Comparison of ENCODE assay signal across 11 cellular contexts in the genomic region with DNA sequence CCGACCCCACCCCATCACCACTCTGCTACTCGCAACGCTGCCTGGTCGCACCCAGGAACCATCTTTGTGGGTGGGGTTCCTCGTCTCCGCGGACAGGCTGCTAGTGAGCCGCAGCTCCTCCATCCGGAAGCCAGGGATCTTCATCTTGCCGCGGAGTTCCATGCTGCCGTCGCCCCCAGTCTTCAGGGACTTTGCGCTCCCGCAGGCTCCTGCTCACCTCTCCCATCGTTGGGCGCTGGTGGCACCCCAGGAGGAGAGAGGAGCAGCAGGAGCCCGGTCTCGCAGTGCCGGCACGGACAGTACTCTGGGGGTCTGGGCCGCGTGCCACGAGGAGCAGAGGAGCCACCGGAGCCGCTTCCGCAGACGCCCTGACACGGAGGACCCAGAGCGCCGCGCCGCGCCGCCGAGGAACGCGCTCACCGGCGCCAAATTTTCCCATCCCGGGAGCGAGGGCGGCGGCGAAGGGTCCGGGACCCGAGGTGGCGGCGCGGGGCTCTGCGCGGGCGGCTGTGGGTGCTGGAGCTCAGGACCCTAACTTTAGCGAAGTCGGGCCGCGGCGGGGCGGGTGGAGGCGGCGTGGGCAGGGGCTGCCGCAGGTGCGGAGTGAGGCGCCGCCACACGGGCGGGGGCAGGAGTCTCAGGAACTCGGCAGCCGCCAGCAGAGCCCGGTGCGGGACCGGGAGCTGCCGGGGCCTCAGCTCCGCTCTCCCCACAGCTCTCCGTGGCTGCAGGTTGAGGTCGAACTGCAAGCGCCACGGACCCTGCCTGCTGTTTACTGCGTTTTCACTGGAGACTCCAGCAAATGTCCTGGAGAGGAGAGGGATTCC.
A peak's percentile ranks its signal among the peaks of the same experiment; 100 is the strongest.
DNase-seq lines count a peak whose midpoint lies in the region; ATAC-seq and TF ChIP-seq lines count a peak whose summit lies in the region.
"Had no signal": no experiment of that assay in that cellular context is flagged by ENCODE, and none has a peak within 500 bp of the region (broad histone marks: within the 10 kb centered on the region; RNA-seq: fewer than 3 reads in every experiment).

No MANE protein-coding gene starts in this region.

- intact Hi-C loops in naive thymus-derived CD4-positive, alpha-beta T cell (cut with micrococcal nuclease), result no loop called here

- H2BK120ac ChIP-seq in neuronal stem cell (ENCODE audit: low read depth, low read length), result peak overlapping the region; percentile 4

- H3K4me1 Mint-ChIP-seq in naive thymus-derived CD4-positive, alpha-beta T cell, result no peaks in the 10 kb centered on the region
- H3K4me1 Mint-ChIP-seq: central memory CD8-positive, alpha-beta T cell had no signal

- H3K4me1 ChIP-seq in neuronal stem cell (ENCODE audit: control insufficient read depth in 2 of 2, insufficient read depth in 1 of 2, low read depth in 1 of 2, low read length in 2 of 2), result peaks cover 0 to 8% of the 10 kb centered on the region in 2 donors
- H3K4me1 ChIP-seq in naive thymus-derived CD4-positive, alpha-beta T cell (ENCODE audit: control insufficient read depth in 2 of 2, insufficient read depth in 2 of 2, low read length in 2 of 2), result no peaks in the 10 kb centered on the region

- peak overlapping the region; percentile 47 for H2AK5ac ChIP-seq in neuronal stem cell (ENCODE audit: low read depth, low read length)

- peak overlapping the region; percentile 76 for H2BK12ac ChIP-seq in neuronal stem cell (ENCODE audit: low read length)

- H4K91ac ChIP-seq in neuronal stem cell (ENCODE audit: low read depth, low read length, poor library complexity), result peak overlapping the region; percentile 98

- H3K79me1 ChIP-seq in neuronal stem cell (ENCODE audit: low read depth, low read length), result no peaks in the 10 kb centered on the region

- CTCF ChIA-PET in naive thymus-derived CD4-positive, alpha-beta T cell (lab: Charles Lee), result no interaction called here

- peaks cover 0 to 43% (median 0%) of the 10 kb centered on the region in 3 experiments for H3K27me3 ChIP-seq in neuronal stem cell (ENCODE audit: control insufficient read depth in 3 of 3, insufficient read depth in 3 of 3, low read depth in 1 of 3, low read length in 3 of 3)
- H3K27me3 ChIP-seq in naive thymus-derived CD4-positive, alpha-beta T cell (ENCODE audit: control insufficient read depth in 2 of 2, insufficient read depth in 2 of 2, low read length in 2 of 2), result no peaks in the 10 kb centered on the region

- ATAC-seq in naive thymus-derived CD4-positive, alpha-beta T cell, result no peak
- no peak for ATAC-seq in activated naive CD4-positive, alpha-beta T cell treated with anti-CD3 and anti-CD28 coated beads, Interleukin-2, amount 50 U/mL, for 72 hours
- ATAC-seq in HG03139 (IDR thresholded peaks at IDR 0.05; ENCODE audit: unreplicated experiment), result no peak

- H3K27ac Mint-ChIP-seq in naive thymus-derived CD4-positive, alpha-beta T cell, result no peak overlapping the region
- no peak overlapping the region for H3K27ac Mint-ChIP-seq in activated naive CD4-positive, alpha-beta T cell treated with anti-CD3 and anti-CD28 coated beads, Interleukin-2, amount 50 U/mL, for 72 hours

- peaks cover 8 to 24% (median 19%) of the 10 kb centered on the region in 5 donors for H3K27me3 Mint-ChIP-seq in naive thymus-derived CD4-positive, alpha-beta T cell
- H3K27me3 Mint-ChIP-seq: central memory CD8-positive, alpha-beta T cell had no signal

- H2BK15ac ChIP-seq in neuronal stem cell (ENCODE audit: low read length), result peak overlapping the region; percentile 75

- POLR2A ChIA-PET in naive thymus-derived CD4-positive, alpha-beta T cell (lab: Charles Lee), result no interaction called here

- peak overlapping the region; percentile 95 for H2BK5ac ChIP-seq in neuronal stem cell (ENCODE audit: low read length)

- TF ChIP-seq CTCF in LNCaP clone FGC (IDR thresholded peaks at IDR 0.05; ENCODE audit: control insufficient read depth, extremely low read depth, insufficient read depth) (0 out of 2 replicates have a peak, but pooled peaks have one; percentile 2), foreskin fibroblast (IDR thresholded peaks at IDR 0.05; ENCODE audit: low read depth, low read length) (no peak)

- WGBS in neuronal stem cell (ENCODE audit: extremely low coverage in 2 of 2, insufficient read length in 2 of 2, insufficient replicate concordance in 1 of 2), 2 donors, result no CpG with 5 or more reads among the region's 79 CpGs

- H3K27ac ChIP-seq in neuronal stem cell (replicated peaks; ENCODE audit: low read length), result peak overlapping the region; percentile 80
- no peak overlapping the region for H3K27ac ChIP-seq in naive thymus-derived CD4-positive, alpha-beta T cell (ENCODE audit: low read depth, low read length)
- H3K27ac ChIP-seq: VCaP had no signal

- H3K9me3 Mint-ChIP-seq in naive thymus-derived CD4-positive, alpha-beta T cell, result peaks cover 0 to 37% (median 11%) of the 10 kb centered on the region in 11 donors
- H3K9me3 Mint-ChIP-seq in activated naive CD4-positive, alpha-beta T cell treated with anti-CD3 and anti-CD28 coated beads, Interleukin-2, amount 50 U/mL, for 72 hours, result peaks cover 13 to 16% of the 10 kb centered on the region in 2 donors

- peak overlapping the region; percentile 99 for H3K18ac ChIP-seq in neuronal stem cell (ENCODE audit: low read length)

- no peak overlapping the region for H3K14ac ChIP-seq in neuronal stem cell (ENCODE audit: low read length)

- H4K8ac ChIP-seq in neuronal stem cell (ENCODE audit: low read depth, low read length), result peak overlapping the region; percentile 66

- H3K4me3 Mint-ChIP-seq in naive thymus-derived CD4-positive, alpha-beta T cell, result no peak overlapping the region
- H3K4me3 Mint-ChIP-seq: central memory CD8-positive, alpha-beta T cell had no signal

- H3K36me3 ChIP-seq in neuronal stem cell (replicated peaks in 1 of 2; ENCODE audit: control insufficient read depth in 2 of 2, insufficient read depth in 2 of 2, low read length in 2 of 2), result no peaks in the 10 kb centered on the region
- H3K36me3 ChIP-seq in naive thymus-derived CD4-positive, alpha-beta T cell (ENCODE audit: control insufficient read depth in 2 of 3, insufficient read depth in 3 of 3, low read length in 3 of 3), result no peaks in the 10 kb centered on the region

- no peak overlapping the region for H3K23ac ChIP-seq in neuronal stem cell (ENCODE audit: low read depth, low read length, poor library complexity)

- H3K4me3 ChIP-seq in LNCaP clone FGC (ENCODE audit: low read depth, low read length), result peak overlapping the region; percentile 16; the same call in 1 of the 2 replicates
- peak overlapping the region; percentile 41 to 56 for H3K4me3 ChIP-seq in foreskin fibroblast (ENCODE audit: low read depth in 1 of 2, low read length in 2 of 2)
- H3K4me3 ChIP-seq in neuronal stem cell (ENCODE audit: low read length in 2 of 2), result peak overlapping the region; percentile 17 to 77
- H3K4me3 ChIP-seq in naive thymus-derived CD4-positive, alpha-beta T cell (ENCODE audit: low read length), result no peak overlapping the region

- H3K4me2 ChIP-seq in neuronal stem cell (ENCODE audit: insufficient read depth, low read length, poor library complexity, severe bottlenecking), result peak overlapping the region; percentile 64

- H3K36me3 Mint-ChIP-seq in naive thymus-derived CD4-positive, alpha-beta T cell, result peaks cover 0 to 8% (median 0%) of the 10 kb centered on the region in 5 donors
- peaks cover 7 to 15% of the 10 kb centered on the region in 2 donors for H3K36me3 Mint-ChIP-seq in activated naive CD4-positive, alpha-beta T cell treated with anti-CD3 and anti-CD28 coated beads, Interleukin-2, amount 50 U/mL, for 72 hours

- H3K4ac ChIP-seq in neuronal stem cell (ENCODE audit: low read length), result no peak overlapping the region

- DNase-seq in COLO668 (lab: John Stamatoyannopoulos, UW; ENCODE audit: unreplicated experiment) (peak; percentile 66), LNCaP clone FGC (ENCODE audit: low read depth) (no peak), foreskin fibroblast (peak in 1 of 2 donors; percentile 60), neuronal stem cell (ENCODE audit: low spot score) (peak; percentile 48), cerebellar cortex (ENCODE audit: low spot score) (no peak)
- no peak for DNase-seq in naive thymus-derived CD4-positive, alpha-beta T cell
- DNase-seq in activated naive CD4-positive, alpha-beta T cell treated with anti-CD3 and anti-CD28 coated beads, Interleukin-2, amount 50 U/mL, for 72 hours (ENCODE audit: low spot score in 2 of 2), result no peak
- DNase-seq: NCI-H1417 treated with DMSO at 0.1 percent for 48 hours had no signal

- H3K9ac ChIP-seq in neuronal stem cell (ENCODE audit: low read depth, low read length, poor library complexity), result peak overlapping the region; percentile 84

- H3K9me3 ChIP-seq in neuronal stem cell (replicated peaks in 1 of 2; ENCODE audit: control insufficient read depth in 2 of 2, insufficient read depth in 1 of 2, low read depth in 1 of 2, low read length in 2 of 2), result no peaks in the 10 kb centered on the region
- H3K9me3 ChIP-seq in naive thymus-derived CD4-positive, alpha-beta T cell (ENCODE audit: control insufficient read depth in 2 of 3, low read length in 3 of 3), result peaks cover 0 to 10% (median 0%) of the 10 kb centered on the region in 3 experiments

- peak overlapping the region; percentile 86 for H2AFZ ChIP-seq in neuronal stem cell (ENCODE audit: low read length)

Comparison
In these comparisons a context has a peak if more than half of its experiments do, and no peak if none do; other contexts are left out.
1. DNase-seq: peak in COLO668 (single experiment) and neuronal stem cell (single experiment); none in LNCaP clone FGC (single experiment), cerebellar cortex (single experiment), naive thymus-derived CD4-positive, alpha-beta T cell (0 of 9) and activated naive CD4-positive, alpha-beta T cell treated with anti-CD3 and anti-CD28 coated beads, Interleukin-2, amount 50 U/mL, for 72 hours (0 of 2).